20 cellular contexts compared by ENCODE assay signal in the genomic region with DNA sequence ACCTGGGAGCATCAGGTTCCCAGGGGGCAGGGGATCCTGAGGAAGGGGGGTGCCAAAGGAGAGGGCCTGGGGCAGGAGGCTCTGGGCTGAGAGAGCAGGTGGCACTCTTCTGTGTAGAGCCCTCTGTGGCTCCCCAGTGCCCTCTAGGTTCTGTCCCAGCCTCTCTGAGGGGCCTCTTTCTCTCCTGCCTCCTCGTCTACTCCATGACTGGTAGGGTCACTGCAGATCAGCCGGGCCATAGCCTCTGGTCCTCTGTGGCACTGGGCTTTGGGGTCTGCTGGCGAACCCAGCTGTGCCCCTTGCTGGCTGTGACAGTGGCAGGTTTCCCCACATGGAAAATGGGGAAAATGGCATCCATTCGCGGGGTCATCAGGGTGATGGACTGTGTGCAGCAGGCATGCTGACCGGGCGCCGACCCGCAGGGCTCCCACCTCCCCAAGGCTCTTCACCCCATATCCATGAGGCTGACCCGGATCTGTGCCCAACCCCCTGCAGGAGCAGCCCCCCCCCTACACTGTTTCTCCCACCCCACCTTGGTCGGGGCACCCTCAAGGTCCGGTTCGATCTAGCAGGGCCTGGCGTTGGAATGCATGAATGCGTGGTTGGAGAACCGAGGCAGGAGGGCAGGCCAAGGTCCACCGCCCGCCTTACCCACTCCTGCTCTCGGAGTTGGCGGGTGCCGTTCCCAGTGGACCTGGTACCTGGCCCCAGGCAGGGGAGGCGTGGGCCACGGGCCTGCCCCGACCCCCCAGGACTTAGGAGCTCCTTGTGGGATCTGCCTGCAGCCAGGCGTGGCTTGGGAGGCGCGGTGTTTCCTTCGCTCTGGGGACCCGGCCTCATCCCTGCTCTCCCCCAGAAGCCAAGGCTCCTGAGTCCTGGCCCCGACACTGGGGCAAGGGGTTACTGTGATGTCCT. TPM values are rescaled to one million over a fixed set of nuclear protein-coding genes. Genes with fewer than 3 reads are reported as not detected.
A peak's percentile ranks its signal among the peaks of the same experiment; 100 is the strongest.
DNase-seq lines count a peak whose midpoint lies in the region; ATAC-seq, FAIRE-seq and TF ChIP-seq lines count a peak whose summit lies in the region.
"Had no signal": no experiment of that assay in that cellular context is flagged by ENCODE, and none has a peak within 500 bp of the region (broad histone marks: within the 10 kb centered on the region; RNA-seq: fewer than 3 reads in every experiment).

No MANE protein-coding gene starts in this region.

- no peak for TF ChIP-seq RAD21 in IMR-90 (IDR thresholded peaks at IDR 0.05; ENCODE audit: low read length)

- DNase-seq in IMR-90, result no peak
- no peak for DNase-seq in coronary artery (ENCODE audit: low spot score)
- no peak for DNase-seq in mesothelial cell of epicardium (ENCODE audit: low spot score in 2 of 2, unreplicated experiment in 2 of 2)
- no peak for DNase-seq in thoracic aorta (ENCODE audit: low spot score)
- DNase-seq in activated effector memory CD4-positive, alpha-beta T cell treated with Interleukin-2 at 50 U/mL for 16 hours, result no peak
- DNase-seq in SIG-M5 treated with dmso at 0.1 percent for 504 hours (lab: John Stamatoyannopoulos, UW; ENCODE audit: unreplicated experiment), result no peak
- no peak for DNase-seq in GM12892 (ENCODE audit: insufficient read length)
- DNase-seq: activated CD4-positive, alpha-beta memory T cell treated with anti-CD3 and anti-CD28 coated beads for 36 hours; activated T-cell treated with anti-CD3 and anti-CD28 coated beads, Interleukin-2, amount 50 U/mL, for 48 hours; effector memory CD8-positive, alpha-beta T cell; left colon; MM.1S; NCI-H1694 treated with DMSO at 0.1 percent for 48 hours; NCI-H345; RPMI8226; stimulated activated CD4-positive, alpha-beta T cell treated with anti-CD3 and anti-CD28 coated beads, Interleukin-12 subunit alpha, Interleukin-12 subunit beta, amount 100 ng/mL, for 4 hours; stimulated activated naive CD4-positive, alpha-beta T cell; T-helper 1 cell had no signal

- no peak overlapping the region for H2BK120ac ChIP-seq in IMR-90 (ENCODE audit: low read depth, low read length)

- no peak for FAIRE-seq in GM12892 (lab: Jason Lieb, UNC)

- CTCF ChIA-PET in IMR-90 (lab: Yijun Ruan, JAX), result no interaction called here

- POLR2A ChIA-PET in IMR-90 (lab: Charles Lee; ENCODE audit: unreplicated experiment), result no interaction called here

- H3K36me3 Mint-ChIP-seq in mesothelial cell of epicardium, result no peaks in the 10 kb centered on the region
- H3K36me3 Mint-ChIP-seq: activated CD4-positive, alpha-beta memory T cell treated with anti-CD3 and anti-CD28 coated beads for 36 hours had no signal

- no peak overlapping the region for H3K9ac ChIP-seq in IMR-90 (ENCODE audit: low read depth, low read length)

- H2BK15ac ChIP-seq in IMR-90 (ENCODE audit: low read depth, low read length), result no peak overlapping the region

- peaks cover 88% of the 10 kb centered on the region for H4K20me1 ChIP-seq in IMR-90 (ENCODE audit: insufficient read depth, low read length)

- H3K36me3 ChIP-seq in IMR-90 (ENCODE audit: control insufficient read depth, insufficient read depth, low read length) (no peaks in the 10 kb centered on the region; the same call in 1 of the 2 replicates), thoracic aorta (no peaks in the 10 kb centered on the region)

- H3K9me3 ChIP-seq in IMR-90 (ENCODE audit: control insufficient read depth, insufficient read depth, low read length) (no peaks in the 10 kb centered on the region), thoracic aorta (no peaks in the 10 kb centered on the region)
- H3K9me3 ChIP-seq: psoas muscle had no signal

- in situ Hi-C loops in IMR-90 (cut with MboI; ENCODE audit: low sequenced_read_pairs), result no loop called here

- dilution Hi-C loops in IMR-90 (cut with HindIII; ENCODE audit: low sequenced_read_pairs, unreplicated experiment), result no loop called here

- H3K27ac Mint-ChIP-seq in mesothelial cell of epicardium, result peak overlapping the region; percentile 71
- H3K27ac Mint-ChIP-seq: activated CD4-positive, alpha-beta memory T cell treated with anti-CD3 and anti-CD28 coated beads for 36 hours had no signal

- peaks cover 15% of the 10 kb centered on the region; the same call in 1 of the 2 replicates for H3K9me1 ChIP-seq in IMR-90 (ENCODE audit: insufficient read depth, low read length)

- H3K23ac ChIP-seq in IMR-90 (ENCODE audit: low read depth, low read length), result no peak overlapping the region

- H3K4me3 ChIP-seq in IMR-90 (ENCODE audit: insufficient read depth, low read depth, low read length), result no peak overlapping the region
- peak overlapping the region; percentile 63 for H3K4me3 ChIP-seq in coronary artery
- H3K4me3 ChIP-seq in thoracic aorta, result peak overlapping the region; percentile 54
- H3K4me3 ChIP-seq: psoas muscle had no signal

- H2AFZ ChIP-seq in IMR-90 (replicated peaks; ENCODE audit: low read length, poor library complexity), result peak overlapping the region; percentile 21

- no peak overlapping the region for H3K4me2 ChIP-seq in IMR-90 (ENCODE audit: low read depth, low read length)

- intact Hi-C loops in IMR-90 (cut with micrococcal nuclease), result loop anchor here (2.0 kb wide), 1 partner anchor 24 kb away; no protein-coding TSS in a partner anchor

- H3K27ac ChIP-seq in IMR-90 (ENCODE audit: insufficient read depth, low read length), result no peak overlapping the region
- H3K27ac ChIP-seq in coronary artery, result peak overlapping the region; percentile 73 to 96
- peak overlapping the region; percentile 93 to 94 for H3K27ac ChIP-seq in thoracic aorta

- H4K5ac ChIP-seq in IMR-90 (ENCODE audit: low read depth, low read length), result no peak overlapping the region

- no peak overlapping the region for H3K14ac ChIP-seq in IMR-90 (replicated peaks; ENCODE audit: low read depth, low read length)

- H3K56ac ChIP-seq in IMR-90 (ENCODE audit: extremely low read depth, insufficient read depth, low read length), result no peak overlapping the region

- peaks cover 60% of the 10 kb centered on the region for H3K4me1 Mint-ChIP-seq in mesothelial cell of epicardium

- H2AK5ac ChIP-seq in IMR-90 (ENCODE audit: low read depth, low read length), result peak overlapping the region; percentile 16

- no peak overlapping the region for H3K4ac ChIP-seq in IMR-90 (ENCODE audit: low read depth, low read length)

- H3K9me3 Mint-ChIP-seq in mesothelial cell of epicardium, result no peaks in the 10 kb centered on the region
- H3K9me3 Mint-ChIP-seq: activated CD4-positive, alpha-beta memory T cell treated with anti-CD3 and anti-CD28 coated beads for 36 hours; effector memory CD8-positive, alpha-beta T cell had no signal

- no TSS peak for BruUV-seq in IMR-90 (replicated peaks; lab: Mats Ljungman, UMichigan)

- H3K79me1 ChIP-seq in IMR-90 (ENCODE audit: low read depth in 1 of 2, low read length in 2 of 2), result peaks cover 22 to 85% of the 10 kb centered on the region in 2 experiments

- peak overlapping the region; percentile 77 for H2AK9ac ChIP-seq in IMR-90 (replicated peaks; ENCODE audit: low read depth, low read length, poor library complexity)

- H3K4me1 ChIP-seq in IMR-90 (ENCODE audit: control insufficient read depth, insufficient read depth, low read length) (peaks cover 28% of the 10 kb centered on the region), thoracic aorta (ENCODE audit: control insufficient read depth in 1 of 2, low read depth in 2 of 2) (peaks cover 66 to 100% of the 10 kb centered on the region in 2 donors)

- no peak overlapping the region for H4K91ac ChIP-seq in IMR-90 (ENCODE audit: insufficient read depth, low read depth, low read length)

- no peaks in the 10 kb centered on the region for H3K27me3 Mint-ChIP-seq in mesothelial cell of epicardium (ENCODE audit: low read depth)
- H3K27me3 Mint-ChIP-seq: activated CD4-positive, alpha-beta memory T cell treated with anti-CD3 and anti-CD28 coated beads for 36 hours; effector memory CD8-positive, alpha-beta T cell had no signal

- no peak for ATAC-seq in IMR-90 (ENCODE audit: low read depth)
- ATAC-seq in thoracic aorta (ENCODE audit: insufficient number of reproducible peaks, low FRiP score, low read depth), result no peak
- ATAC-seq: effector memory CD8-positive, alpha-beta T cell; HCT116; left colon; psoas muscle had no signal

- WGBS in IMR-90 (ENCODE audit: extremely low coverage in 2 of 2, insufficient read length in 1 of 2), 2 experiments, result 91% methylated on average over 12 of the region's 30 CpGs; no CpG with 5 or more reads in 1 of the 2 experiments

- TF ChIP-seq POLR2A in IMR-90 (IDR thresholded peaks at IDR 0.05; ENCODE audit: low read depth, low read length) (no peak), GM12892 (IDR thresholded peaks at IDR 0.05; ENCODE audit: low read depth, low read length) (no peak)

- no peak overlapping the region for H3K18ac ChIP-seq in IMR-90 (ENCODE audit: low read depth, low read length)

- no peak overlapping the region for H3K4me3 Mint-ChIP-seq in mesothelial cell of epicardium
- H3K4me3 Mint-ChIP-seq: activated CD4-positive, alpha-beta memory T cell treated with anti-CD3 and anti-CD28 coated beads for 36 hours; effector memory CD8-positive, alpha-beta T cell had no signal

- no peak for TF ChIP-seq CTCF in IMR-90 (conservative IDR thresholded peaks at IDR 0.05; ENCODE audit: low read depth, low read length)
- TF ChIP-seq CTCF in coronary artery (IDR thresholded peaks at IDR 0.05), result no peak
- no peak for TF ChIP-seq CTCF in mesothelial cell of epicardium (IDR thresholded peaks at IDR 0.05; ENCODE audit: unreplicated experiment)
- TF ChIP-seq CTCF in thoracic aorta (IDR thresholded peaks at IDR 0.05), result no peak

- no peak overlapping the region for H2BK5ac ChIP-seq in IMR-90 (ENCODE audit: low read depth, low read length, poor library complexity, severe bottlenecking)

- H3K27me3 ChIP-seq in IMR-90 (ENCODE audit: control insufficient read depth, insufficient read depth, low read length), result no peaks in the 10 kb centered on the region
- H3K27me3 ChIP-seq in thoracic aorta (replicated peaks; ENCODE audit: insufficient read depth), result no peaks in the 10 kb centered on the region

- H4K8ac ChIP-seq in IMR-90 (ENCODE audit: low read depth in 2 of 2, low read length in 2 of 2), result no peak overlapping the region

- H2BK20ac ChIP-seq in IMR-90 (ENCODE audit: low read depth, low read length), result no peak overlapping the region

RNA-seq across cellular contexts. Expression of gene GLIS2, which starts 6.5 kb away (rescaled TPM):
- 0.36 and 0.56 TPM in 2 replicates for total RNA-seq in IMR-90 (2012; rRNA removed)
- polyA plus RNA-seq in IMR-90 (2012; rRNA removed), result 8.4 and 9.0 TPM in 2 replicates
- 6.1 and 12.6 TPM in 2 replicates for polyA plus RNA-seq in IMR-90 (2012; cell fraction: cytosol; rRNA removed)
- polyA plus RNA-seq in IMR-90 (2012; cell fraction: nucleus; rRNA removed; ENCODE audit: low replicate concordance), result 15.5 and 36.4 TPM in 2 replicates
- 78.2 to 80.3 TPM (median 79.6 TPM) in 3 replicates for total RNA-seq in mesothelial cell of epicardium
- 10 to 100 TPM; 19.5 to 32.9 TPM for total RNA-seq in thoracic aorta
- polyA plus RNA-seq in GM12892 (2012; ENCODE audit: missing spikeins), result 0.42 TPM

RNA-seq across cellular contexts. Expression of gene PAM16, which starts 28.7 kb away (rescaled TPM):
- 17.9 and 25.6 TPM in 2 replicates for total RNA-seq in IMR-90 (2012; rRNA removed)
- 48.4 and 69.5 TPM in 2 replicates for polyA plus RNA-seq in IMR-90 (2012; rRNA removed)
- 84.0 and 105 TPM in 2 replicates for polyA plus RNA-seq in IMR-90 (2012; cell fraction: cytosol; rRNA removed)
- polyA plus RNA-seq in IMR-90 (2012; cell fraction: nucleus; rRNA removed; ENCODE audit: low replicate concordance), result 70.0 and 101 TPM in 2 replicates
- 31.8 to 35.6 TPM (median 33.6 TPM) in 3 replicates for total RNA-seq in mesothelial cell of epicardium
- total RNA-seq in thoracic aorta, result 10 to 100 TPM; 18.4 to 21.1 TPM
- polyA plus RNA-seq in GM12892 (2012; ENCODE audit: missing spikeins), result 27.7 TPM

RNA-seq across cellular contexts. Expression of gene VASN, which starts 49.3 kb away (rescaled TPM):
- total RNA-seq in IMR-90 (2012; rRNA removed), result 9.3 and 10.3 TPM in 2 replicates
- 83.8 and 87.2 TPM in 2 replicates for polyA plus RNA-seq in IMR-90 (2012; rRNA removed)
- polyA plus RNA-seq in IMR-90 (2012; cell fraction: cytosol; rRNA removed), result 83.6 and 183 TPM in 2 replicates
- 42.8 and 134 TPM in 2 replicates for polyA plus RNA-seq in IMR-90 (2012; cell fraction: nucleus; rRNA removed; ENCODE audit: low replicate concordance)
- total RNA-seq in mesothelial cell of epicardium, result 36.7 to 37.6 TPM (median 37.5 TPM) in 3 replicates
- 100 to 1,000 TPM; 197 to 217 TPM for total RNA-seq in thoracic aorta
- polyA plus RNA-seq in GM12892 (2012; ENCODE audit: missing spikeins), result not detected

RNA-seq across cellular contexts. Expression of gene TFAP4, which starts 49.6 kb away (rescaled TPM):
- 7.3 and 7.8 TPM in 2 replicates for total RNA-seq in IMR-90 (2012; rRNA removed)
- polyA plus RNA-seq in IMR-90 (2012; rRNA removed), result 5.6 and 7.0 TPM in 2 replicates
- 3.0 and 5.3 TPM in 2 replicates for polyA plus RNA-seq in IMR-90 (2012; cell fraction: cytosol; rRNA removed)
- 6.5 and 10.4 TPM in 2 replicates for polyA plus RNA-seq in IMR-90 (2012; cell fraction: nucleus; rRNA removed; ENCODE audit: low replicate concordance)
- 28.8 to 33.7 TPM (median 29.5 TPM) in 3 replicates for total RNA-seq in mesothelial cell of epicardium
- total RNA-seq in thoracic aorta, result 1 to 10 TPM; 3.5 to 7.6 TPM
- 12.6 TPM for polyA plus RNA-seq in GM12892 (2012; ENCODE audit: missing spikeins)

Comparison
In these comparisons a context has a peak if more than half of its experiments do, and no peak if none do; other contexts are left out.
1. RNA of gene GLIS2, which starts 6.5 kb away (total RNA-seq): 78.2 to 80.3 TPM in mesothelial cell of epicardium and 19.5 to 32.9 TPM in thoracic aorta; 0.36 to 0.56 TPM in IMR-90; every median in the first group is over 10 times any median in the second.